Comparison of ENCODE assay signal across 8 cellular contexts in the genomic region with DNA sequence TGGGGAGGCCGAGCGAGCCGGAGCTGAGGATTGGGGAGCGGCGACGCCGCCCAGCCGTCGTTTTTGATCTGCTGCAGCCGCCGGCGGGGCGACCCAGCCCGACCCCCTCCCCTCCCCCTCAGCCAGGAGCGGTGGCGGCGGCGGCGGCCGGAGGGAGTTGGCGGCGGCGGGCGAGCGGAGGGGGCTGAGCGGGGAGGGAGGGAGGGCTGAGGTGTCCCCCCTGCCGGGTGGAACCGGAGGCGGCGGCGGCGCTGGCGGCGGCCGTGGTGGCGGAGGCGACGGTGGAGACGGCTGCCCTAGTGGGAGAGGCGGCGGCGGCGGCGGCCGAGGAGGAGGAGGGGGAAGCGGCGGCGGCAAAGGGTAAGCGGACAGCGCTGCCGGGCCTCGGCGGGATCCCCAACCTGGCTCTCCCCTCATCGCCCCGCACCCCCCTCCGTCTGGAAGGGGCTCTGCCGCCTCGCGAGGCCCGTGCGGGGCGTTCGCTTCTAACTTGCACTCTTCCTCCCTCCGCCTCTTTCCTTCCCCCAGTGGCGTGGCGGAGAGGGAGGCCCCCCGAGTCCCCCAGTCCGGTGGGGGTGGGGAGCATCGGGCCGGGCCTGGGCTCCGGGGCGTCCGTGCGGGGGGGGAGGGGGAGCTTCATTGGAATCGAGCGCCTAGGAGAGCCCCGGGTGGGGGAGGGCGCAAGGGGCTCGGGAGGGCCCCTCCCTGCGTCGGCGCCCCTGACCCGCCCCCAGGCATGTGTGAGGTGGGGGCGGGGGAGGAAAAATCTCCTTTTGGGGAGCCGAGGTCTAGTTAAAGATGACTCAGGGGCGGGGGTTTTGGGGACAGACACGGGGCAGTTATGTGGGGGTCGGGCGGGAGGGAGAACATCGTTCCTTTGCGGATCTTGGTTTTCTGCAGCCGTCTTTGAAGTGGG. TPM values are rescaled to one million over a fixed set of nuclear protein-coding genes. Genes with fewer than 3 reads are reported as not detected.
DNase-seq lines count a peak whose midpoint lies in the region; ATAC-seq, FAIRE-seq and TF ChIP-seq lines count a peak whose summit lies in the region.

A gene with protein sequence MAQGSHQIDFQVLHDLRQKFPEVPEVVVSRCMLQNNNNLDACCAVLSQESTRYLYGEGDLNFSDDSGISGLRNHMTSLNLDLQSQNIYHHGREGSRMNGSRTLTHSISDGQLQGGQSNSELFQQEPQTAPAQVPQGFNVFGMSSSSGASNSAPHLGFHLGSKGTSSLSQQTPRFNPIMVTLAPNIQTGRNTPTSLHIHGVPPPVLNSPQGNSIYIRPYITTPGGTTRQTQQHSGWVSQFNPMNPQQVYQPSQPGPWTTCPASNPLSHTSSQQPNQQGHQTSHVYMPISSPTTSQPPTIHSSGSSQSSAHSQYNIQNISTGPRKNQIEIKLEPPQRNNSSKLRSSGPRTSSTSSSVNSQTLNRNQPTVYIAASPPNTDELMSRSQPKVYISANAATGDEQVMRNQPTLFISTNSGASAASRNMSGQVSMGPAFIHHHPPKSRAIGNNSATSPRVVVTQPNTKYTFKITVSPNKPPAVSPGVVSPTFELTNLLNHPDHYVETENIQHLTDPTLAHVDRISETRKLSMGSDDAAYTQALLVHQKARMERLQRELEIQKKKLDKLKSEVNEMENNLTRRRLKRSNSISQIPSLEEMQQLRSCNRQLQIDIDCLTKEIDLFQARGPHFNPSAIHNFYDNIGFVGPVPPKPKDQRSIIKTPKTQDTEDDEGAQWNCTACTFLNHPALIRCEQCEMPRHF (plus strand): TSS at position 57 of the 916 bp plus-strand sequence. CDS start 52,286 bp downstream, outside the sequence.

- H3K4me1 ChIP-seq in BE2C, result no peaks in the 10 kb centered on the region; the same call in 1 of the 2 replicates
- H3K4me1 ChIP-seq in astrocyte (ENCODE audit: insufficient read depth, low read length), result peaks cover 6% of the 10 kb centered on the region
- H3K4me1 ChIP-seq in iPS-15b (ENCODE audit: control insufficient read depth, insufficient read depth, low read length), result peaks cover 7% of the 10 kb centered on the region
- H3K4me1 ChIP-seq in skeletal muscle tissue (ENCODE audit: control insufficient read depth in 3 of 3, insufficient read depth in 3 of 3, low read length in 3 of 3), result peaks cover 0 to 12% (median 0%) of the 10 kb centered on the region in 3 donors

- no peaks in the 10 kb centered on the region for H3K9me3 Mint-ChIP-seq in astrocyte (ENCODE audit: unreplicated experiment)

- ATAC-seq in GM19455 (IDR thresholded peaks at IDR 0.05; ENCODE audit: unreplicated experiment), result peak; percentile 34

- H3K27ac ChIP-seq in astrocyte (ENCODE audit: low read depth, low read length) (peak within 1 kb of the TSS; percentile 87), skeletal muscle tissue (ENCODE audit: low read depth, low read length) (peak within 1 kb of the TSS; percentile 93)

- no peak for FAIRE-seq in astrocyte (lab: Jason Lieb, UNC)

- H3K79me2 ChIP-seq in astrocyte (ENCODE audit: insufficient read depth, low read length), result peaks cover 54% of the 10 kb centered on the region

- peak within 1 kb of the TSS; percentile 91 for H3K27ac Mint-ChIP-seq in astrocyte (ENCODE audit: unreplicated experiment)

- H3K27me3 ChIP-seq in BE2C (no peaks in the 10 kb centered on the region), astrocyte (ENCODE audit: insufficient read depth, low read length) (no peaks in the 10 kb centered on the region), iPS-15b (ENCODE audit: control insufficient read depth, insufficient read depth, low read length) (no peaks in the 10 kb centered on the region), skeletal muscle tissue (ENCODE audit: control insufficient read depth in 3 of 3, insufficient read depth in 3 of 3, low read length in 3 of 3) (peaks cover 0 to 3% (median 2%) of the 10 kb centered on the region in 3 donors)

- TF ChIP-seq CTCF in BE2C (IDR thresholded peaks at IDR 0.05; ENCODE audit: low read depth, low read length) (no peak), astrocyte (IDR thresholded peaks at IDR 0.05; ENCODE audit: insufficient read depth, low read depth, low read length) (no peak)

- H3K36me3 Mint-ChIP-seq in astrocyte (ENCODE audit: low read depth, unreplicated experiment), result no peaks in the 10 kb centered on the region

- H3K9ac ChIP-seq in astrocyte (ENCODE audit: low read length) (peak within 1 kb of the TSS; percentile 93), iPS-15b (ENCODE audit: low read depth, low read length) (peak within 1 kb of the TSS; percentile 83), skeletal muscle tissue (ENCODE audit: low read depth in 1 of 3, low read length in 3 of 3) (peak within 1 kb of the TSS; percentile 80 to 88 (median 86))

- peak within 1 kb of the TSS; percentile 91 for H2AFZ ChIP-seq in astrocyte (ENCODE audit: low read depth, low read length)

- H3K27me3 Mint-ChIP-seq in astrocyte (ENCODE audit: low read depth, unreplicated experiment), result no peaks in the 10 kb centered on the region

- DNase-seq in BE2C (peak; percentile 40), HT-29 (ENCODE audit: low spot score) (peak; percentile 40), T-helper 9 cell (peak; percentile 65), astrocyte (ENCODE audit: low read depth) (no peak), NCI-H1694 (lab: John Stamatoyannopoulos, UW) (no peak)

- peaks cover 27% of the 10 kb centered on the region for H3K4me1 Mint-ChIP-seq in astrocyte (ENCODE audit: low read depth, unreplicated experiment)

- H4K20me1 ChIP-seq in astrocyte (ENCODE audit: insufficient read depth, low read length), result peaks cover 45% of the 10 kb centered on the region

- peak within 1 kb of the TSS; percentile 93 for H3K4me2 ChIP-seq in astrocyte (ENCODE audit: low read length)

- H3K4me3 ChIP-seq in BE2C (ENCODE audit: low read depth, low read length), result peak within 1 kb of the TSS; percentile 83
- peak within 1 kb of the TSS; percentile 88 for H3K4me3 ChIP-seq in astrocyte (ENCODE audit: insufficient read depth, low read depth, low read length)
- peak within 1 kb of the TSS; percentile 71 for H3K4me3 ChIP-seq in iPS-15b (ENCODE audit: low read depth, low read length)
- H3K4me3 ChIP-seq in skeletal muscle tissue (ENCODE audit: low read length in 3 of 3), result peak within 1 kb of the TSS; percentile 78 to 87 (median 81)

- no peaks in the 10 kb centered on the region; the same call in 1 of the 2 replicates for H3K36me3 ChIP-seq in BE2C
- no peaks in the 10 kb centered on the region for H3K36me3 ChIP-seq in astrocyte (ENCODE audit: insufficient read depth, low read length)
- no peaks in the 10 kb centered on the region for H3K36me3 ChIP-seq in iPS-15b (ENCODE audit: control insufficient read depth, insufficient read depth, low read length)
- no peaks in the 10 kb centered on the region for H3K36me3 ChIP-seq in skeletal muscle tissue (ENCODE audit: control insufficient read depth in 3 of 3, insufficient read depth in 3 of 3, low read length in 3 of 3)

- H3K9me3 ChIP-seq in BE2C, result no peaks in the 10 kb centered on the region
- H3K9me3 ChIP-seq in astrocyte (ENCODE audit: insufficient read depth, low read depth, low read length), result no peaks in the 10 kb centered on the region
- no peaks in the 10 kb centered on the region for H3K9me3 ChIP-seq in iPS-15b (ENCODE audit: control insufficient read depth, insufficient read depth, low read length)
- H3K9me3 ChIP-seq in skeletal muscle tissue (ENCODE audit: control insufficient read depth in 3 of 3, low read length in 3 of 3), result no peaks in the 10 kb centered on the region

- peak within 1 kb of the TSS; percentile 94 for H3K4me3 Mint-ChIP-seq in astrocyte (ENCODE audit: unreplicated experiment)

RNA-seq across cellular contexts. Expression of the gene that starts here (rescaled TPM):
- polyA plus RNA-seq in BE2C (2012; ENCODE audit: insufficient read depth, insufficient read length, low read depth), result 30.2 TPM
- total RNA-seq in HT-29 (2014; rRNA removed; shearing (Covaris generic)), result 7.9 and 11.7 TPM in 2 replicates
- total RNA-seq in astrocyte (81.8 and 85.7 TPM in 2 replicates), skeletal muscle tissue (25.1 TPM)

Comparison
In these comparisons a context has a peak if more than half of its experiments do, and no peak if none do; other contexts are left out.
1. DNase-seq: peak in BE2C (single experiment), HT-29 (single experiment) and T-helper 9 cell (single experiment); none in astrocyte (single experiment) and NCI-H1694 (single experiment).
2. Peak in every context shown above with its lines, with median percentiles within 50 percentile points of each other: H3K4me3 ChIP-seq and H3K9ac ChIP-seq.